In the genomic region with DNA sequence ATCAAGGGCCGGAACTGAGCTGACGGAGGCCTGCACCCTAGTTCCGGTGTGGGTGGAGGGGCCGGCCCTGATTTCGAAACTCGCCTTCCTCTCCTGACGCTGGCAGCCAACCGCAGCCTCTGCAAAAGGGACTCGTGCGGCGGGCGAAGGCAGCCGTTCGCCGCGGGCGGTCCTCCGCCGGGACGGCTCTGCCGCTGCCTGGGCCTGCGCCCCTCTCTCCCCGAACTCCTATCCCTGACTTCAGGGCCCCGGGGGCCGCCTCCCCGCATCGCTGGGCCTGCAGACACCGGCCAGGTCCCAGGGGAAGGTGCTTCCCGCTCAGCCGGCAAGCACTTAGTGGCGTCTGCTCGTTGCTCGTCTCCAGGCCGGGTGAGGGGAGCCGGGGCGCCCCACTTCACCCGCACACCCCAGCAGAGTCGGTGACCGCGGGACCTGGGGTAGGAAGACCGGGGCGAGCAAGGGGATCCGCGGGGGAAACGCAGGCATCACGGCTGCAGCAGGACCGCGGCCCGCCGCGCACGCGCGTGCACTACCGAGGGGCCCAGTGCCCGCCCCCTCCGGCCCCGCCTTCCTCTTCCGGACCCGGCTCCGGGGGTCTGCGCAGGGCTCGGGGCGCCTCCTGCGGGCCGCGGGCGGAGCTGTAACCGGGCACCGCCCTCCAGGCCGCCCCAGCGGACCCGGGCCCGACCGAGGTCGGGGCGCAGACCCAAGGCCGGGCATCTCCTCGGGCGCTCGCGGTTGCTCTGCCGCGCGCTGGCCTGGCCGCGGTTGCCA, we compare ENCODE assay signal across 8 cellular contexts. TPM values are rescaled to one million over a fixed set of nuclear protein-coding genes. Genes with fewer than 3 reads are reported as not detected.
DNase-seq lines count a peak whose midpoint lies in the region; ATAC-seq and TF ChIP-seq lines count a peak whose summit lies in the region.

No MANE protein-coding gene starts in this region.

- no peaks in the 10 kb centered on the region for H3K9me3 Mint-ChIP-seq in CD4-positive, alpha-beta T cell

- no peaks in the 10 kb centered on the region for H3K27me3 ChIP-seq in CD4-positive, alpha-beta T cell (ENCODE audit: control insufficient read depth, insufficient read depth, low read length)

- POLR2A ChIA-PET in CD4-positive, alpha-beta T cell (lab: Charles Lee) = interaction anchor here (0.5 to 5.5 kb wide), 22 partner anchors 10 to 650 kb away, joined by 3 to 191 read pairs (median 6); partner anchors contain the start of genes AIP, GRK2, KDM2A and POLD4

- TF ChIP-seq CTCF in CD4-positive, alpha-beta T cell (IDR thresholded peaks at IDR 0.05) = peak; percentile 48

- peak overlapping the region; percentile 83 for H3K4me3 Mint-ChIP-seq in CD4-positive, alpha-beta T cell

- DNase-seq in CD4-positive, alpha-beta T cell = peak; percentile 79 to 92 (median 88)
- DNase-seq in NCI-H774 (lab: John Stamatoyannopoulos, UW) (peak; percentile 83), ecto neural progenitor cell (ENCODE audit: low spot score) (peak; percentile 93), lung microvascular endothelial cell (ENCODE audit: low read depth in 2 of 2) (peak; percentile 87 to 91)
- DNase-seq in activated CD4-positive, alpha-beta T cell treated with anti-CD3 and anti-CD28 coated beads, Interleukin-2, amount 50 U/mL, for 48 hours = peak; percentile 89 to 92
- DNase-seq in stimulated activated CD4-positive, alpha-beta T cell treated with anti-CD3 and anti-CD28 coated beads, TNF-alpha, amount 100 ng/mL, for 24 hours (ENCODE audit: low read depth in 3 of 3) = peak; percentile 67 to 88 (median 78)

- H3K4me1 Mint-ChIP-seq in CD4-positive, alpha-beta T cell (ENCODE audit: low read depth) = peaks cover 49% of the 10 kb centered on the region

- H3K27ac ChIP-seq in CD4-positive, alpha-beta T cell (ENCODE audit: low read depth, low read length) = peak overlapping the region; percentile 95

- intact Hi-C loops in CD4-positive, alpha-beta T cell (cut with DNase I, micrococcal nuclease) = loop anchor here (1.0 to 10.0 kb wide), 5 partner anchors 11 to 196 kb away; partner anchors contain the start of gene AIP (in 1 of the 2)

- peak; percentile 63 for ATAC-seq in CD4-positive, alpha-beta T cell (ENCODE audit: poor library complexity)
- ATAC-seq in GM19328 (IDR thresholded peaks at IDR 0.05; ENCODE audit: unreplicated experiment) (peak; percentile 77), HG03460 (IDR thresholded peaks at IDR 0.05; ENCODE audit: unreplicated experiment) (peak; percentile 56)

- H3K27me3 Mint-ChIP-seq in CD4-positive, alpha-beta T cell = no peaks in the 10 kb centered on the region

- peak overlapping the region; percentile 90 for H3K27ac Mint-ChIP-seq in CD4-positive, alpha-beta T cell

- H3K36me3 Mint-ChIP-seq in CD4-positive, alpha-beta T cell (ENCODE audit: low read depth) = peaks cover 85% of the 10 kb centered on the region

- H3K9me3 ChIP-seq in CD4-positive, alpha-beta T cell (ENCODE audit: control insufficient read depth, low read length) = no peaks in the 10 kb centered on the region

- CTCF ChIA-PET in CD4-positive, alpha-beta T cell (lab: Charles Lee) = interaction anchor here (0.8 to 4.5 kb wide), 12 partner anchors 9 to 94 kb away, joined by 3 to 38 read pairs (median 5); partner anchors contain the start of gene GRK2

RNA-seq across cellular contexts. Expression of gene ANKRD13D, which starts 0.5 kb away (rescaled TPM):
- total RNA-seq in CD4-positive, alpha-beta T cell = 100 to 1,000 TPM; 160 to 161 TPM
- 17.2 and 30.2 TPM in 2 replicates for total RNA-seq in lung microvascular endothelial cell

RNA-seq across cellular contexts. Expression of gene SSH3, which starts 14.7 kb away (rescaled TPM):
- total RNA-seq in CD4-positive, alpha-beta T cell = 1 to 10 TPM; 8.5 to 8.8 TPM
- 7.2 and 7.3 TPM in 2 replicates for total RNA-seq in lung microvascular endothelial cell

RNA-seq across cellular contexts. Expression of gene GRK2, which starts 22.4 kb away (rescaled TPM):
- total RNA-seq in CD4-positive, alpha-beta T cell = 100 to 1,000 TPM; 309 to 325 TPM
- 28.8 and 29.6 TPM in 2 replicates for total RNA-seq in lung microvascular endothelial cell

Comparison
In these comparisons a context has a peak if more than half of its experiments do, and no peak if none do; other contexts are left out.
1. Peak in every context shown above with its lines: DNase-seq, ATAC-seq and H3K27ac ChIP-seq.
2. RNA of gene GRK2, which starts 22.4 kb away (total RNA-seq): 309 to 325 TPM in CD4-positive, alpha-beta T cell; 28.8 to 29.6 TPM in lung microvascular endothelial cell; every median in the first group is over 10 times any median in the second.